12 cellular contexts compared by ENCODE assay signal in the genomic region with DNA sequence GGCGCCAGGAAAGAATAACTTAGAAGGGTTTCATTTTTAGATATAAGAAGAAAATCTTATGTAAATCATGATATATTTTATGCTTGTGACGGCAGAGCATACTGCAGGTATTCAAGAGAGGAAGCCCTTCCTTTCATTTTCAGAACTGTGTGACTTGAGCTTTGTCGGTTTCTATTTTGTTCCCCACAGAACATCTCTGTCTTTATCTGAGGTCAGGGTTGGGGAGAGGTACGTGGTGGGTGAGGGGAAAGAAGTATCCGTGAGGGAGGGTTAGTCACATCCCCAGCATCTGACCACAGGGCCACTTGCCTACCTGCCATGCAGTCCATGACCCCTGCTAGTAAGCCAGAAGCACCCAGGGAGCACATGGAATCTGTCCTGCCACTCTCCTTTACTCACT.
DNase-seq lines count a peak whose midpoint lies in the region; ATAC-seq and TF ChIP-seq lines count a peak whose summit lies in the region.
"Had no signal": no experiment of that assay in that cellular context is flagged by ENCODE, and none has a peak within 500 bp of the region (broad histone marks: within the 10 kb centered on the region; RNA-seq: fewer than 3 reads in every experiment).

No MANE protein-coding gene starts in this region.

- intact Hi-C loops in psoas muscle (cut with DNase I) (loop anchor here (5.0 kb wide), 2 partner anchors 128 to 138 kb away; a partner anchor contains a TSS), ovary (cut with DNase I) (no loop called here), thyroid gland (cut with DNase I) (no loop called here)

- peaks cover 19% of the 10 kb centered on the region for H3K27me3 Mint-ChIP-seq in activated CD8-positive, alpha-beta memory T cell treated with anti-CD3 and anti-CD28 coated beads, Interleukin-2, amount 10 ng/mL, durations not matched to agents 7 days and 5 days

- peaks cover 7% of the 10 kb centered on the region for H3K4me1 Mint-ChIP-seq in activated CD8-positive, alpha-beta memory T cell treated with anti-CD3 and anti-CD28 coated beads, Interleukin-2, amount 10 ng/mL, durations not matched to agents 7 days and 5 days

- peak overlapping the region; percentile 39 for H3K4me3 Mint-ChIP-seq in activated CD8-positive, alpha-beta memory T cell treated with anti-CD3 and anti-CD28 coated beads, Interleukin-2, amount 10 ng/mL, durations not matched to agents 7 days and 5 days
- H3K4me3 Mint-ChIP-seq: type B pancreatic cell had no signal

- H3K36me3 ChIP-seq in psoas muscle (ENCODE audit: insufficient read depth in 1 of 2, low read depth in 1 of 2) (no peaks in the 10 kb centered on the region), ovary (no peaks in the 10 kb centered on the region), thyroid gland (no peaks in the 10 kb centered on the region)

- no peak for DNase-seq in activated CD8-positive, alpha-beta memory T cell treated with anti-CD3 and anti-CD28 coated beads, Interleukin-2, amount 10 ng/mL, durations not matched to agents 7 days and 5 days
- DNase-seq in activated CD8-positive, alpha-beta memory T cell treated with anti-CD3 and anti-CD28 coated beads, Interleukin-2, amount 50 U/mL, for 4 hours: no peak
- DNase-seq in psoas muscle (no peak), ovary (no peak), thyroid gland (no peak)
- no peak for DNase-seq in NK-92 treated with Interleukin-12 subunit alpha and Interleukin-12 subunit beta, amount 100 ng/mL, for 24 hours (lab: John Stamatoyannopoulos, UW)
- DNase-seq: activated effector memory CD4-positive, alpha-beta T cell treated with Interleukin-2 at 50 U/mL for 16 hours had no signal

- peak; percentile 78 for ATAC-seq in activated CD8-positive, alpha-beta memory T cell treated with anti-CD3 and anti-CD28 coated beads, Interleukin-2, amount 10 ng/mL, durations not matched to agents 7 days and 5 days
- ATAC-seq in GM21528 (IDR thresholded peaks at IDR 0.05; ENCODE audit: low FRiP score, unreplicated experiment) (peak; percentile 84), HG03378 (IDR thresholded peaks at IDR 0.05; ENCODE audit: unreplicated experiment) (peak; percentile 72), psoas muscle (no peak)
- ATAC-seq: A549, left lobe of liver had no signal

- H3K27me3 ChIP-seq in psoas muscle (ENCODE audit: insufficient read depth in 3 of 3, low read length in 2 of 3): no peaks in the 10 kb centered on the region
- no peaks in the 10 kb centered on the region for H3K27me3 ChIP-seq in ovary
- peaks cover 4% of the 10 kb centered on the region for H3K27me3 ChIP-seq in thyroid gland

- H3K27ac Mint-ChIP-seq in activated CD8-positive, alpha-beta memory T cell treated with anti-CD3 and anti-CD28 coated beads, Interleukin-2, amount 10 ng/mL, durations not matched to agents 7 days and 5 days: peak overlapping the region; percentile 41
- H3K27ac Mint-ChIP-seq: type B pancreatic cell had no signal

- CTCF ChIA-PET in activated CD8-positive, alpha-beta memory T cell treated with anti-CD3 and anti-CD28 coated beads, Interleukin-2, amount 10 ng/mL, durations not matched to agents 7 days and 5 days (lab: Charles Lee): interaction anchor here (3.0 kb wide), 1 partner anchor 252 kb away, joined by 8 read pairs; no protein-coding TSS in a partner anchor

- no peaks in the 10 kb centered on the region for H3K36me3 Mint-ChIP-seq in activated CD8-positive, alpha-beta memory T cell treated with anti-CD3 and anti-CD28 coated beads, Interleukin-2, amount 10 ng/mL, durations not matched to agents 7 days and 5 days
- H3K36me3 Mint-ChIP-seq: type B pancreatic cell had no signal

- no peak overlapping the region for H3K4me3 ChIP-seq in psoas muscle
- no peak overlapping the region for H3K4me3 ChIP-seq in ovary
- no peak overlapping the region for H3K4me3 ChIP-seq in thyroid gland (replicated peaks in 1 of 3)
- H3K4me3 ChIP-seq: A549 had no signal

- no peak for TF ChIP-seq CTCF in psoas muscle (IDR thresholded peaks at IDR 0.05)
- TF ChIP-seq CTCF in ovary (IDR thresholded peaks at IDR 0.05): no peak
- no peak for TF ChIP-seq CTCF in thyroid gland (IDR thresholded peaks at IDR 0.05)

- TF ChIP-seq POLR2A in ovary (IDR thresholded peaks at IDR 0.05) (no peak), thyroid gland (IDR thresholded peaks at IDR 0.05) (no peak)

- no peaks in the 10 kb centered on the region for H3K9me3 Mint-ChIP-seq in activated CD8-positive, alpha-beta memory T cell treated with anti-CD3 and anti-CD28 coated beads, Interleukin-2, amount 10 ng/mL, durations not matched to agents 7 days and 5 days (ENCODE audit: low read depth)
- H3K9me3 Mint-ChIP-seq: type B pancreatic cell had no signal

- no peak for TF ChIP-seq EP300 in ovary (IDR thresholded peaks at IDR 0.05)

- no peaks in the 10 kb centered on the region for H3K9me3 ChIP-seq in psoas muscle
- no peaks in the 10 kb centered on the region for H3K9me3 ChIP-seq in ovary
- H3K9me3 ChIP-seq in thyroid gland: no peaks in the 10 kb centered on the region
- H3K9me3 ChIP-seq: A549 had no signal

- WGBS in psoas muscle, 3 donors: 76 to 83% (median 79%) methylated on average over 5 of the region's 5 CpGs
- WGBS in ovary, 3 donors: 57 to 73% (median 67%) methylated on average over 5 of the region's 5 CpGs
- WGBS in thyroid gland, 2 donors: 66 to 72% methylated on average over 5 of the region's 5 CpGs

- H3K27ac ChIP-seq in psoas muscle (peak overlapping the region; percentile 88), ovary (no peak overlapping the region), thyroid gland (no peak overlapping the region)
- H3K27ac ChIP-seq: A549 had no signal

- H3K4me1 ChIP-seq in psoas muscle (peaks cover 54% of the 10 kb centered on the region), ovary (ENCODE audit: insufficient read depth) (no peaks in the 10 kb centered on the region), thyroid gland (peaks cover 14 to 17% of the 10 kb centered on the region in 2 donors)
- H3K4me1 ChIP-seq: A549 had no signal

Comparison
In these comparisons a context has a peak if more than half of its experiments do, and no peak if none do; other contexts are left out.
1. ATAC-seq: peak in activated CD8-positive, alpha-beta memory T cell treated with anti-CD3 and anti-CD28 coated beads, Interleukin-2, amount 10 ng/mL, durations not matched to agents 7 days and 5 days (single experiment), GM21528 (single experiment) and HG03378 (single experiment); none in psoas muscle (0 of 4).
2. intact Hi-C loops: an anchor here in psoas muscle (5.0 kb wide); none called in ovary and thyroid gland.